ENCODE assay signal across 1 cellular context in the genomic region with DNA sequence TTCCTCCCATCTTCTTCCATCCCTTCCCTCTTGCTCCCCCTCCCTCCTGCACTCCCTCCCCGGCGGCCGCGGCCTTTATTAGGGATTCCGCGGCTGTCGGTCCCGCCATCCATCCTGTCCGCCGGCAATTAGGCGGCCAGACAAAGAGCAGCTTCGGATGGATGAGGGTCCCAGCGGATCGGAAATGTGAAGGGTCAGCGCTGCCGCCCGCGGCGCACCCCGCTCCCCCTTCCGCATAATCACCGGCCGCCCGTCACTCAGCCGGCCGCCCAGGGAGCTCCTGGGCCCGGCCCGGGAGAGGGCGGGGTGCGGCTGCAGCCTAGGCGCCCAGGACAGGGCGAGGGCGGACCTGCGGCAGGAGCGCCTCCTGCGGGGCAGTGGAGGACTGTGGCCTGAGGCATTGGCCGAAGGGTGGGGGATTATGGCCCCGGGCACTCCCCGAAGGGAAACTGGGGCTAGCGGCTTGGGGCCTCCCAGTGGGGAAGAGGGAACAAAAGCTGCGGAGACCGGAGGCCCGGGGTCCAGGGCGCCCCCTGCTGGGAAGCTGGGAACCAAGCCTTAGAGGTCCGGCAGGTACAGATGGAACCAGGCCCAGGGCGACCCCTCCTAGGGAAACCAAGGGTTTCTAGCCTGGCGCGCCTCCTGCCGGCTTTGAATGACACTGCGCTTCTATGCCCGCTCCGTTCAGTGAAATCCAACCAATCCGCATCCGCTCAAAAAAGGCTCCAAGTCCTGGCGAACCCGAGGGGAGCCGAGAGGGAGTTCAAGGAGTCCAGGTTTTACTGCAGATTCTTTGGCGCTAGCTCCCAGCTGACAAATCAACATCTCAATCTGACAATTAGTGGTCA.
TF ChIP-seq lines count a peak whose summit lies in the region.

No MANE protein-coding gene starts in this region.

TF ChIP-seq in HepG2, 621 proteins besides CTCF, POLR2A, EP300 and RAD21 (continued from another document and continues in another):
- TF ChIP-seq, protein P1, sequence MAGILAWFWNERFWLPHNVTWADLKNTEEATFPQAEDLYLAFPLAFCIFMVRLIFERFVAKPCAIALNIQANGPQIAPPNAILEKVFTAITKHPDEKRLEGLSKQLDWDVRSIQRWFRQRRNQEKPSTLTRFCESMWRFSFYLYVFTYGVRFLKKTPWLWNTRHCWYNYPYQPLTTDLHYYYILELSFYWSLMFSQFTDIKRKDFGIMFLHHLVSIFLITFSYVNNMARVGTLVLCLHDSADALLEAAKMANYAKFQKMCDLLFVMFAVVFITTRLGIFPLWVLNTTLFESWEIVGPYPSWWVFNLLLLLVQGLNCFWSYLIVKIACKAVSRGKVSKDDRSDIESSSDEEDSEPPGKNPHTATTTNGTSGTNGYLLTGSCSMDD (CRISPR knock-in tag; IDR thresholded peaks at IDR 0.05) = no peak
- TF ChIP-seq ZFP1 (CRISPR knock-in tag; IDR thresholded peaks at IDR 0.05) (no peak), CHD4 (IDR thresholded peaks at IDR 0.05; ENCODE audit: borderline replicate concordance, low read length) (no peak), CHCHD3 (CRISPR knock-in tag; IDR thresholded peaks at IDR 0.05) (no peak), ZNF556 (CRISPR knock-in tag; IDR thresholded peaks at IDR 0.05; ENCODE audit: borderline replicate concordance) (peak; percentile 70; the same call in 1 of the 2 replicates), ZNF883 (CRISPR knock-in tag; IDR thresholded peaks at IDR 0.05; ENCODE audit: not compliant biosample characterization) (peak; percentile 69), ZKSCAN1 (IDR thresholded peaks at IDR 0.05; ENCODE audit: low read length) (no peak), ATF1 (CRISPR knock-in tag; IDR thresholded peaks at IDR 0.05) (no peak), CBX1 (IDR thresholded peaks at IDR 0.05; ENCODE audit: low read depth) (no peak), ZFX (CRISPR knock-in tag; IDR thresholded peaks at IDR 0.05; ENCODE audit: low read depth) (peak; percentile 80), ASH2L (IDR thresholded peaks at IDR 0.05; ENCODE audit: insufficient read length, low read depth, low read length) (peak; percentile 28), SATB2 (CRISPR knock-in tag; IDR thresholded peaks at IDR 0.05) (no peak), MTF1 (CRISPR knock-in tag; IDR thresholded peaks at IDR 0.05) (no peak), ZNF484 (CRISPR knock-in tag; IDR thresholded peaks at IDR 0.05; ENCODE audit: borderline replicate concordance, low read depth) (no peak), ZNF552 (CRISPR knock-in tag; IDR thresholded peaks at IDR 0.05; ENCODE audit: borderline replicate concordance) (no peak), ZNF737 (CRISPR knock-in tag; IDR thresholded peaks at IDR 0.05; ENCODE audit: borderline replicate concordance) (no peak), NR3C1 (CRISPR knock-in tag; IDR thresholded peaks at IDR 0.05) (no peak), MATR3 (CRISPR knock-in tag; IDR thresholded peaks at IDR 0.05) (no peak), ZNF792 (CRISPR knock-in tag; IDR thresholded peaks at IDR 0.05) (no peak), PHF21A (CRISPR knock-in tag; IDR thresholded peaks at IDR 0.05) (peak; percentile 45; the same call in 1 of the 2 replicates), CBX5 (CRISPR knock-in tag; IDR thresholded peaks at IDR 0.05; ENCODE audit: borderline replicate concordance) (peak; percentile 16; the same call in 1 of the 2 replicates), BRD4 (CRISPR knock-in tag; IDR thresholded peaks at IDR 0.05) (no peak), ZBTB8A (CRISPR knock-in tag; IDR thresholded peaks at IDR 0.05; ENCODE audit: borderline replicate concordance, low read depth) (no peak), RFX5 (IDR thresholded peaks at IDR 0.05; ENCODE audit: low read depth, low read length) (no peak), SETDB1 (CRISPR knock-in tag; IDR thresholded peaks at IDR 0.05; ENCODE audit: borderline replicate concordance) (no peak), ZNF761 (CRISPR knock-in tag; conservative IDR thresholded peaks at IDR 0.05) (peak; percentile 59; the same call in 1 of the 2 replicates), ZNF549 (CRISPR knock-in tag; IDR thresholded peaks at IDR 0.05) (no peak), RORA (CRISPR knock-in tag; IDR thresholded peaks at IDR 0.05) (no peak), CHD2 (IDR thresholded peaks at IDR 0.05; ENCODE audit: low read depth, low read length) (no peak), FOSL1 (CRISPR knock-in tag; IDR thresholded peaks at IDR 0.05; ENCODE audit: borderline replicate concordance) (no peak), CCAR2 (optimal IDR thresholded peaks at IDR 0.05; ENCODE audit: low read depth, low read length) (no peak)
- TF ChIP-seq, protein P2, sequence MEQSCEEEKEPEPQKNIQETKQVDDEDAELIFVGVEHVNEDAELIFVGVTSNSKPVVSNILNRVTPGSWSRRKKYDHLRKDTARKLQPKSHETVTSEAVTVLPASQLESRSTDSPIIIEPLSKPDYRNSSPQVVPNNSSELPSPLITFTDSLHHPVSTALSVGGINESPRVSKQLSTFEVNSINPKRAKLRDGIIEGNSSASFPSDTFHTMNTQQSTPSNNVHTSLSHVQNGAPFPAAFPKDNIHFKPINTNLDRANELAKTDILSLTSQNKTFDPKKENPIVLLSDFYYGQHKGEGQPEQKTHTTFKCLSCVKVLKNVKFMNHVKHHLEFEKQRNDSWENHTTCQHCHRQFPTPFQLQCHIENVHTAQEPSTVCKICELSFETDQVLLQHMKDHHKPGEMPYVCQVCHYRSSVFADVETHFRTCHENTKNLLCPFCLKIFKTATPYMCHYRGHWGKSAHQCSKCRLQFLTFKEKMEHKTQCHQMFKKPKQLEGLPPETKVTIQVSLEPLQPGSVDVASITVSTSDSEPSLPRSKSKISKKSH (CRISPR knock-in tag; IDR thresholded peaks at IDR 0.05; ENCODE audit: borderline replicate concordance) = no peak
- TF ChIP-seq, protein P3, sequence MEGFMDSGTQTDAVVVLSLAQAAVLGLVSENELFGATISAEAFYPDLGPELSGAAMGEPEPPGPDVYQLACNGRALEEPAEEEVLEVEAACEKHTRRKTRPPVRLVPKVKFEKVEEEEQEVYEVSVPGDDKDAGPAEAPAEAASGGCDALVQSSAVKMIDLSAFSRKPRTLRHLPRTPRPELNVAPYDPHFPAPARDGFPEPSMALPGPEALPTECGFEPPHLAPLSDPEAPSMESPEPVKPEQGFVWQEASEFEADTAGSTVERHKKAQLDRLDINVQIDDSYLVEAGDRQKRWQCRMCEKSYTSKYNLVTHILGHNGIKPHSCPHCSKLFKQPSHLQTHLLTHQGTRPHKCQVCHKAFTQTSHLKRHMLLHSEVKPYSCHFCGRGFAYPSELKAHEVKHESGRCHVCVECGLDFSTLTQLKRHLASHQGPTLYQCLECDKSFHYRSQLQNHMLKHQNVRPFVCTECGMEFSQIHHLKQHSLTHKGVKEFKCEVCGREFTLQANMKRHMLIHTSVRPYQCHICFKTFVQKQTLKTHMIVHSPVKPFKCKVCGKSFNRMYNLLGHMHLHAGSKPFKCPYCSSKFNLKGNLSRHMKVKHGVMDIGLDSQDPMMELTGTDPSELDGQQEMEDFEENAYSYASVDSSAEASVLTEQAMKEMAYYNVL (CRISPR knock-in tag; IDR thresholded peaks at IDR 0.05; ENCODE audit: borderline replicate concordance) = no peak
- TF ChIP-seq, protein P4, sequence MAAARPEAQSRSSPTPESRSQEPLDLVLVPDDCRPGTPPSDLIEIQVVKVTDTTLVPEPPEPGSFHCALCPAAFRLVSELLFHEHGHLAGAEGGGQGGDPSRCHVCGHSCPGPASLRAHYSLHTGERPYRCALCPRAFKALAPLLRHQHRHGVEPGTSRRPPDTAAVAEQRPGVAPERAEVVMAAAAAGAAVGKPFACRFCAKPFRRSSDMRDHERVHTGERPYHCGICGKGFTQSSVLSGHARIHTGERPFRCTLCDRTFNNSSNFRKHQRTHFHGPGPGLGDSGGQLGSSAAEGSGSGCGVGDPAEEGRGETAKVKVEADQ (CRISPR knock-in tag; IDR thresholded peaks at IDR 0.05; ENCODE audit: borderline replicate concordance) = no peak; the same call in 1 of the 2 replicates
- TF ChIP-seq, protein P5, sequence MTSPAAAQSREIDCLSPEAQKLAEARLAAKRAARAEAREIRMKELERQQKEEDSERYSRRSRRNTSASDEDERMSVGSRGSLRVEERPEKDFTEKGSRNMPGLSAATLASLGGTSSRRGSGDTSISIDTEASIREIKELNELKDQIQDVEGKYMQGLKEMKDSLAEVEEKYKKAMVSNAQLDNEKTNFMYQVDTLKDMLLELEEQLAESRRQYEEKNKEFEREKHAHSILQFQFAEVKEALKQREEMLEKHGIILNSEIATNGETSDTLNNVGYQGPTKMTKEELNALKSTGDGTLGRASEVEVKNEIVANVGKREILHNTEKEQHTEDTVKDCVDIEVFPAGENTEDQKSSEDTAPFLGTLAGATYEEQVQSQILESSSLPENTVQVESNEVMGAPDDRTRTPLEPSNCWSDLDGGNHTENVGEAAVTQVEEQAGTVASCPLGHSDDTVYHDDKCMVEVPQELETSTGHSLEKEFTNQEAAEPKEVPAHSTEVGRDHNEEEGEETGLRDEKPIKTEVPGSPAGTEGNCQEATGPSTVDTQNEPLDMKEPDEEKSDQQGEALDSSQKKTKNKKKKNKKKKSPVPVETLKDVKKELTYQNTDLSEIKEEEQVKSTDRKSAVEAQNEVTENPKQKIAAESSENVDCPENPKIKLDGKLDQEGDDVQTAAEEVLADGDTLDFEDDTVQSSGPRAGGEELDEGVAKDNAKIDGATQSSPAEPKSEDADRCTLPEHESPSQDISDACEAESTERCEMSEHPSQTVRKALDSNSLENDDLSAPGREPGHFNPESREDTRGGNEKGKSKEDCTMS (CRISPR knock-in tag; conservative IDR thresholded peaks at IDR 0.05) = no peak
- TF ChIP-seq, protein P6, sequence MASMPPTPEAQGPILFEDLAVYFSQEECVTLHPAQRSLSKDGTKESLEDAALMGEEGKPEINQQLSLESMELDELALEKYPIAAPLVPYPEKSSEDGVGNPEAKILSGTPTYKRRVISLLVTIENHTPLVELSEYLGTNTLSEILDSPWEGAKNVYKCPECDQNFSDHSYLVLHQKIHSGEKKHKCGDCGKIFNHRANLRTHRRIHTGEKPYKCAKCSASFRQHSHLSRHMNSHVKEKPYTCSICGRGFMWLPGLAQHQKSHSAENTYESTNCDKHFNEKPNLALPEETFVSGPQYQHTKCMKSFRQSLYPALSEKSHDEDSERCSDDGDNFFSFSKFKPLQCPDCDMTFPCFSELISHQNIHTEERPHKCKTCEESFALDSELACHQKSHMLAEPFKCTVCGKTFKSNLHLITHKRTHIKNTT (CRISPR knock-in tag; IDR thresholded peaks at IDR 0.05) = no peak
- TF ChIP-seq, protein P7, sequence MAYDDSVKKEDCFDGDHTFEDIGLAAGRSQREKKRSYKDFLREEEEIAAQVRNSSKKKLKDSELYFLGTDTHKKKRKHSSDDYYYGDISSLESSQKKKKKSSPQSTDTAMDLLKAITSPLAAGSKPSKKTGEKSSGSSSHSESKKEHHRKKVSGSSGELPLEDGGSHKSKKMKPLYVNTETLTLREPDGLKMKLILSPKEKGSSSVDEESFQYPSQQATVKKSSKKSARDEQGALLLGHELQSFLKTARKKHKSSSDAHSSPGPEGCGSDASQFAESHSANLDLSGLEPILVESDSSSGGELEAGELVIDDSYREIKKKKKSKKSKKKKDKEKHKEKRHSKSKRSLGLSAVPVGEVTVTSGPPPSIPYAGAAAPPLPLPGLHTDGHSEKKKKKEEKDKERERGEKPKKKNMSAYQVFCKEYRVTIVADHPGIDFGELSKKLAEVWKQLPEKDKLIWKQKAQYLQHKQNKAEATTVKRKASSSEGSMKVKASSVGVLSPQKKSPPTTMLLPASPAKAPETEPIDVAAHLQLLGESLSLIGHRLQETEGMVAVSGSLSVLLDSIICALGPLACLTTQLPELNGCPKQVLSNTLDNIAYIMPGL (CRISPR knock-in tag; IDR thresholded peaks at IDR 0.05; ENCODE audit: borderline replicate concordance in 1 of 2, low read depth in 1 of 2) = peak; percentile 91 to 92
- TF ChIP-seq, protein P8, sequence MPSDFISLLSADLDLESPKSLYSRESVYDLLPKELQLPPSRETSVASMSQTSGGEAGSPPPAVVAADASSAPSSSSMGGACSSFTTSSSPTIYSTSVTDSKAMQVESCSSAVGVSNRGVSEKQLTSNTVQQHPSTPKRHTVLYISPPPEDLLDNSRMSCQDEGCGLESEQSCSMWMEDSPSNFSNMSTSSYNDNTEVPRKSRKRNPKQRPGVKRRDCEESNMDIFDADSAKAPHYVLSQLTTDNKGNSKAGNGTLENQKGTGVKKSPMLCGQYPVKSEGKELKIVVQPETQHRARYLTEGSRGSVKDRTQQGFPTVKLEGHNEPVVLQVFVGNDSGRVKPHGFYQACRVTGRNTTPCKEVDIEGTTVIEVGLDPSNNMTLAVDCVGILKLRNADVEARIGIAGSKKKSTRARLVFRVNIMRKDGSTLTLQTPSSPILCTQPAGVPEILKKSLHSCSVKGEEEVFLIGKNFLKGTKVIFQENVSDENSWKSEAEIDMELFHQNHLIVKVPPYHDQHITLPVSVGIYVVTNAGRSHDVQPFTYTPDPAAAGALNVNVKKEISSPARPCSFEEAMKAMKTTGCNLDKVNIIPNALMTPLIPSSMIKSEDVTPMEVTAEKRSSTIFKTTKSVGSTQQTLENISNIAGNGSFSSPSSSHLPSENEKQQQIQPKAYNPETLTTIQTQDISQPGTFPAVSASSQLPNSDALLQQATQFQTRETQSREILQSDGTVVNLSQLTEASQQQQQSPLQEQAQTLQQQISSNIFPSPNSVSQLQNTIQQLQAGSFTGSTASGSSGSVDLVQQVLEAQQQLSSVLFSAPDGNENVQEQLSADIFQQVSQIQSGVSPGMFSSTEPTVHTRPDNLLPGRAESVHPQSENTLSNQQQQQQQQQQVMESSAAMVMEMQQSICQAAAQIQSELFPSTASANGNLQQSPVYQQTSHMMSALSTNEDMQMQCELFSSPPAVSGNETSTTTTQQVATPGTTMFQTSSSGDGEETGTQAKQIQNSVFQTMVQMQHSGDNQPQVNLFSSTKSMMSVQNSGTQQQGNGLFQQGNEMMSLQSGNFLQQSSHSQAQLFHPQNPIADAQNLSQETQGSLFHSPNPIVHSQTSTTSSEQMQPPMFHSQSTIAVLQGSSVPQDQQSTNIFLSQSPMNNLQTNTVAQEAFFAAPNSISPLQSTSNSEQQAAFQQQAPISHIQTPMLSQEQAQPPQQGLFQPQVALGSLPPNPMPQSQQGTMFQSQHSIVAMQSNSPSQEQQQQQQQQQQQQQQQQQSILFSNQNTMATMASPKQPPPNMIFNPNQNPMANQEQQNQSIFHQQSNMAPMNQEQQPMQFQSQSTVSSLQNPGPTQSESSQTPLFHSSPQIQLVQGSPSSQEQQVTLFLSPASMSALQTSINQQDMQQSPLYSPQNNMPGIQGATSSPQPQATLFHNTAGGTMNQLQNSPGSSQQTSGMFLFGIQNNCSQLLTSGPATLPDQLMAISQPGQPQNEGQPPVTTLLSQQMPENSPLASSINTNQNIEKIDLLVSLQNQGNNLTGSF (CRISPR knock-in tag; IDR thresholded peaks at IDR 0.05) = no peak
- TF ChIP-seq, protein P9, sequence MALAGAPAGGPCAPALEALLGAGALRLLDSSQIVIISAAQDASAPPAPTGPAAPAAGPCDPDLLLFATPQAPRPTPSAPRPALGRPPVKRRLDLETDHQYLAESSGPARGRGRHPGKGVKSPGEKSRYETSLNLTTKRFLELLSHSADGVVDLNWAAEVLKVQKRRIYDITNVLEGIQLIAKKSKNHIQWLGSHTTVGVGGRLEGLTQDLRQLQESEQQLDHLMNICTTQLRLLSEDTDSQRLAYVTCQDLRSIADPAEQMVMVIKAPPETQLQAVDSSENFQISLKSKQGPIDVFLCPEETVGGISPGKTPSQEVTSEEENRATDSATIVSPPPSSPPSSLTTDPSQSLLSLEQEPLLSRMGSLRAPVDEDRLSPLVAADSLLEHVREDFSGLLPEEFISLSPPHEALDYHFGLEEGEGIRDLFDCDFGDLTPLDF (CRISPR knock-in tag; IDR thresholded peaks at IDR 0.05) = no peak
- TF ChIP-seq, protein P10, sequence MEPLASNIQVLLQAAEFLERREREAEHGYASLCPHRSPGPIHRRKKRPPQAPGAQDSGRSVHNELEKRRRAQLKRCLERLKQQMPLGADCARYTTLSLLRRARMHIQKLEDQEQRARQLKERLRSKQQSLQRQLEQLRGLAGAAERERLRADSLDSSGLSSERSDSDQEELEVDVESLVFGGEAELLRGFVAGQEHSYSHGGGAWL (CRISPR knock-in tag; IDR thresholded peaks at IDR 0.05) = no peak
